In genomic region chr19:10292789-10293636, GRCh38 we compare ENCODE assay signal across 9 cellular contexts. TPM values are rescaled to one million over a fixed set of nuclear protein-coding genes. Genes with fewer than 3 reads are reported as not detected.
DNase-seq lines count a peak whose midpoint lies in the region; ATAC-seq and TF ChIP-seq lines count a peak whose summit lies in the region.
"Had no signal": no experiment of that assay in that cellular context is flagged by ENCODE, and none has a peak within 500 bp of the region (broad histone marks: within the 10 kb centered on the region; RNA-seq: fewer than 3 reads in every experiment).

No MANE protein-coding gene starts in this region.

- WGBS in right cardiac atrium = 23% methylated on average over 56 of the region's 56 CpGs

- H3K27me3 Mint-ChIP-seq in T-helper 17 cell = peaks cover 66% of the 10 kb centered on the region

- no peak for TF ChIP-seq CTCF in tibial artery (IDR thresholded peaks at IDR 0.05)

- peaks cover 7% of the 10 kb centered on the region for H3K36me3 Mint-ChIP-seq in T-helper 17 cell (ENCODE audit: low read depth)

- H3K4me1 ChIP-seq in right cardiac atrium (ENCODE audit: control insufficient read depth, insufficient read depth, low read length) = peaks cover 12% of the 10 kb centered on the region
- H3K4me1 ChIP-seq in tibial artery = peaks cover 0 to 71% (median 57%) of the 10 kb centered on the region in 4 donors

- no peaks in the 10 kb centered on the region for H3K36me3 ChIP-seq in tibial artery

- H3K4me1 Mint-ChIP-seq in T-helper 17 cell = peaks cover 50% of the 10 kb centered on the region

- H3K27me3 ChIP-seq in right cardiac atrium (ENCODE audit: control insufficient read depth, insufficient read depth) (no peaks in the 10 kb centered on the region), tibial artery (peaks cover 6 to 97% of the 10 kb centered on the region in 2 donors)

- H3K4me3 Mint-ChIP-seq in T-helper 17 cell = peak overlapping the region; percentile 90

- intact Hi-C loops in right cardiac atrium (cut with DNase I) = no loop called here
- intact Hi-C loops in tibial artery (cut with DNase I; ENCODE audit: low total_unique reads) = no loop called here

- ATAC-seq in T-helper 17 cell = no peak
- ATAC-seq in right cardiac atrium = no peak
- no peak for ATAC-seq in HG03571 (IDR thresholded peaks at IDR 0.05; ENCODE audit: unreplicated experiment)

- H3K9me3 ChIP-seq in T-helper 17 cell (ENCODE audit: control insufficient read depth, low read length, poor library complexity, severe bottlenecking) (no peaks in the 10 kb centered on the region), right cardiac atrium (ENCODE audit: control insufficient read depth, low read length) (no peaks in the 10 kb centered on the region), tibial artery (no peaks in the 10 kb centered on the region)

- H3K27ac ChIP-seq in right cardiac atrium (ENCODE audit: low read length) (no peak overlapping the region), tibial artery (no peak overlapping the region)

- peak overlapping the region; percentile 91 for H3K27ac Mint-ChIP-seq in T-helper 17 cell

- H3K4me3 ChIP-seq in right cardiac atrium (ENCODE audit: low read length) = peak overlapping the region; percentile 1
- H3K4me3 ChIP-seq in skeletal muscle cell (ENCODE audit: low read depth, low read length) = peak overlapping the region; percentile 24
- H3K4me3 ChIP-seq in tibial artery = peak overlapping the region in 1 of 2 donors; percentile 40

- peak; percentile 82 for DNase-seq in NCI-H82 (lab: John Stamatoyannopoulos, UW)
- no peak for DNase-seq in NCI-H82 treated with DMSO at 0.1 percent for 48 hours (lab: John Stamatoyannopoulos, UW; ENCODE audit: unreplicated experiment)
- DNase-seq in T-helper 17 cell = no peak
- no peak for DNase-seq in right cardiac atrium
- no peak for DNase-seq in skeletal muscle cell (ENCODE audit: low read depth)
- no peak for DNase-seq in activated effector memory CD4-positive, alpha-beta T cell treated with anti-CD3 and anti-CD28 coated beads, Interleukin-2, amount 50 U/mL, for 16 hours
- DNase-seq in tibial artery = no peak
- DNase-seq: NCI-H187 treated with DMSO at 0.1 percent for 48 hours had no signal

RNA-seq across cellular contexts. Expression of gene ICAM5, which starts 3.3 kb away (rescaled TPM):
- under 1 TPM; 0.10 to 0.25 TPM for total RNA-seq in T-helper 17 cell
- total RNA-seq in right cardiac atrium = 1 to 10 TPM in 3 of 4 donors, under 1 TPM in 1; 0.93 to 1.6 (median 1.2) TPM
- 0.86 TPM for polyA plus RNA-seq in right cardiac atrium

RNA-seq across cellular contexts. Expression of gene ICAM4, which starts 6.3 kb away (rescaled TPM):
- 1 to 10 TPM in 1 of 2 donors, under 1 TPM in 1; 0.94 to 1.6 TPM for total RNA-seq in T-helper 17 cell
- under 1 TPM; 0.36 to 0.74 (median 0.52) TPM for total RNA-seq in right cardiac atrium
- 0.84 TPM for polyA plus RNA-seq in right cardiac atrium

RNA-seq across cellular contexts. Expression of gene ZGLP1, which starts 16.6 kb away (rescaled TPM):
- total RNA-seq in T-helper 17 cell (1 to 10 TPM; 1.1 to 2.4 TPM), right cardiac atrium (1 to 10 TPM in 1 of 4 donors, under 1 TPM in 3; 0.80 to 1.3 (median 0.84) TPM)
- polyA plus RNA-seq in right cardiac atrium = 0.68 TPM

RNA-seq across cellular contexts. Expression of gene ICAM1, which starts 22.1 kb away (rescaled TPM):
- 10 to 100 TPM; 18.7 to 28.1 TPM for total RNA-seq in T-helper 17 cell
- 10 to 100 TPM in 2 of 4 donors, 1 to 10 TPM in 2; 8.4 to 14.5 (median 9.9) TPM for total RNA-seq in right cardiac atrium
- polyA plus RNA-seq in right cardiac atrium = 9.8 TPM

RNA-seq across cellular contexts. Expression of gene FDX2, which starts 22.8 kb away (rescaled TPM):
- total RNA-seq in T-helper 17 cell (1 to 10 TPM; 3.3 to 5.9 TPM), right cardiac atrium (10 to 100 TPM; 13.2 to 20.7 (median 16.7) TPM)
- 27.7 TPM for polyA plus RNA-seq in right cardiac atrium
